ENCODE assay signal across 21 cellular contexts in genomic region chr12:128755565-128755964, GRCh38.
"Had no signal": no experiment of that assay in that cellular context is flagged by ENCODE, and none has a peak within 500 bp of the region (broad histone marks: within the 10 kb centered on the region; RNA-seq: fewer than 3 reads in every experiment).

No MANE protein-coding gene starts in this region.

- DNase-seq: activated B cell treated with CpG ODN at 0.5 μM for 24 hours; activated CD4-positive, alpha-beta T cell treated with anti-CD3 and anti-CD28 coated beads, Interleukin-2, amount 50 U/mL, for 1 hour; activated CD8-positive, alpha-beta T cell treated with anti-CD3 and anti-CD28 coated beads for 36 hours; activated naive CD4-positive, alpha-beta T cell treated with Interleukin-2 at 50 U/mL for 16 hours; activated T-cell treated with anti-CD3 and anti-CD28 coated beads, Interleukin-2, amount 50 U/mL, for 4 hours; anterior cingulate cortex; caudate nucleus; cortex of kidney; esophagus squamous epithelium; kidney glomerular epithelial cell; left lung; lower lobe of right lung; mucosa of descending colon; right cardiac atrium; spleen; stimulated activated naive CD4-positive, alpha-beta T cell; tibial artery; upper lobe of right lung had no signal

- H3K4me3 ChIP-seq: esophagus squamous epithelium, left lung, lower lobe of right lung, mucosa of descending colon, spleen, suprapubic skin, tibial artery, upper lobe of right lung had no signal

- H3K36me3 ChIP-seq: esophagus squamous epithelium, left lung, lower lobe of right lung, spleen, suprapubic skin, tibial artery, upper lobe of right lung had no signal

- H3K27ac ChIP-seq: esophagus squamous epithelium, left lung, lower lobe of right lung, spleen, suprapubic skin, tibial artery, upper lobe of right lung had no signal

- H3K9me3 ChIP-seq: esophagus squamous epithelium, lower lobe of right lung, mucosa of descending colon, suprapubic skin, tibial artery, upper lobe of right lung had no signal

- H3K27me3 ChIP-seq: esophagus squamous epithelium, spleen, upper lobe of right lung had no signal

- ATAC-seq: activated CD8-positive, alpha-beta T cell treated with anti-CD3 and anti-CD28 coated beads for 36 hours; activated T-cell treated with anti-CD3 and anti-CD28 coated beads, Interleukin-2, amount 50 U/mL, for 4 hours; left lung; lower lobe of right lung; mucosa of descending colon; natural killer cell treated with Interleukin-12 subunit alpha and Interleukin-12 subunit beta and Interleukin-15 and Interleukin-18, amount 100 ng/mL, for 72 hours; right cardiac atrium; upper lobe of right lung had no signal

- H3K4me1 ChIP-seq: esophagus squamous epithelium, left lung, lower lobe of right lung, spleen, suprapubic skin, tibial artery, upper lobe of right lung had no signal

- FAIRE-seq: frontal cortex had no signal
